In genomic region chr11:108628812-108629211, GRCh38 we compare ENCODE assay signal across 1 cellular context.
TF ChIP-seq lines count a peak whose summit lies in the region.

No MANE protein-coding gene starts in this region.

TF ChIP-seq in GM12878, 131 proteins besides CTCF, POLR2A, EP300 and RAD21:
- TF ChIP-seq SREBF2 (IDR thresholded peaks at IDR 0.05; ENCODE audit: low read length) = no peak
